In genomic region chr13:71864981-71865857, GRCh38 we compare ENCODE assay signal across 8 cellular contexts. TPM values are rescaled to one million over a fixed set of nuclear protein-coding genes. Genes with fewer than 3 reads are reported as not detected.
DNase-seq lines count a peak whose midpoint lies in the region; ATAC-seq, FAIRE-seq and TF ChIP-seq lines count a peak whose summit lies in the region.

No MANE protein-coding gene starts in this region.

- POLR2A ChIA-PET in HepG2 (lab: Yijun Ruan, JAX): no interaction called here

- H3K36me3 Mint-ChIP-seq in chondrocyte (ENCODE audit: low read depth): no peaks in the 10 kb centered on the region

- H3K27ac Mint-ChIP-seq in chondrocyte (ENCODE audit: unreplicated experiment): no peak overlapping the region

- 47% methylated on average over 44 of the region's 86 CpGs for WGBS in HepG2 (ENCODE audit: low lambda C conversion rate)

- no peak for FAIRE-seq in HepG2 (lab: Jason Lieb, UNC)

- H3K9me3 ChIP-seq in HepG2 (ENCODE audit: low read length) (no peaks in the 10 kb centered on the region), thoracic aorta (no peaks in the 10 kb centered on the region)

- no peak overlapping the region for H3K4me2 ChIP-seq in HepG2 (ENCODE audit: low read depth, low read length)

- TF ChIP-seq POLR2A in HepG2 (IDR thresholded peaks at IDR 0.05; ENCODE audit: insufficient read depth in 1 of 2, low read depth in 2 of 2, low read length in 2 of 2): no peak

- H2AFZ ChIP-seq in HepG2 (ENCODE audit: low read length): no peak overlapping the region

- no peak for TF ChIP-seq EP300 in HepG2 (IDR thresholded peaks at IDR 0.05; ENCODE audit: low read depth in 2 of 2, low read length in 2 of 2)
- TF ChIP-seq EP300 in HepG2 (CRISPR knock-in tag; IDR thresholded peaks at IDR 0.05; ENCODE audit: borderline replicate concordance): no peak

- H3K9me3 Mint-ChIP-seq in chondrocyte (ENCODE audit: low read depth): no peaks in the 10 kb centered on the region

- peak; percentile 20 for ATAC-seq in HepG2
- ATAC-seq in thoracic aorta (ENCODE audit: insufficient number of reproducible peaks, low FRiP score, low read depth): no peak

- H3K36me3 ChIP-seq in HepG2 (replicated peaks in 1 of 2; ENCODE audit: control insufficient read depth in 1 of 2, insufficient read depth in 2 of 2, low read length in 2 of 2) (no peaks in the 10 kb centered on the region), thoracic aorta (no peaks in the 10 kb centered on the region)

- peak overlapping the region; percentile 88 for H3K4me3 Mint-ChIP-seq in chondrocyte (ENCODE audit: unreplicated experiment)

- intact Hi-C loops in HepG2 (cut with micrococcal nuclease; ENCODE audit: unreplicated experiment): no loop called here

- no peaks in the 10 kb centered on the region for H4K20me1 ChIP-seq in HepG2 (ENCODE audit: insufficient read depth, low read length)

- H3K4me1 Mint-ChIP-seq in chondrocyte (ENCODE audit: low read depth): peaks cover 27% of the 10 kb centered on the region

- no peak overlapping the region for H3K9ac ChIP-seq in HepG2 (ENCODE audit: insufficient read depth, low read depth, low read length)

- H3K79me2 ChIP-seq in HepG2 (ENCODE audit: insufficient read depth, low read length): no peaks in the 10 kb centered on the region

- in situ Hi-C loops in GM13977 (cut with MboI; ENCODE audit: low pct_unique_long_range_greater_than_20kb, low sequenced_read_pairs, unreplicated experiment): no loop called here
- in situ Hi-C loops in HepG2 (cut with HindIII; ENCODE audit: extremely low pct_ligation_motif_present, low pct_unique_long_range_greater_than_20kb): no loop called here

- TF ChIP-seq RAD21 in HepG2 (CRISPR knock-in tag; IDR thresholded peaks at IDR 0.05): no peak

- TF ChIP-seq CTCF in GM13977 (IDR thresholded peaks at IDR 0.05; ENCODE audit: extremely low read depth, insufficient read depth, missing control alignments) (no peak), chondrocyte (IDR thresholded peaks at IDR 0.05) (no peak), HepG2 (CRISPR knock-in tag; IDR thresholded peaks at IDR 0.05) (no peak), thoracic aorta (IDR thresholded peaks at IDR 0.05) (no peak)

- no TSS peak for BruUV-seq in HepG2 (replicated peaks; lab: Mats Ljungman, UMichigan)

- H3K27me3 ChIP-seq in HepG2 (ENCODE audit: control insufficient read depth in 1 of 2, insufficient read depth in 2 of 2, low read length in 2 of 2) (peaks cover 7 to 31% of the 10 kb centered on the region in 2 experiments), thoracic aorta (replicated peaks; ENCODE audit: insufficient read depth) (no peaks in the 10 kb centered on the region)

- H3K4me1 ChIP-seq in HepG2 (ENCODE audit: insufficient read depth, low read length): 0 out of 2 replicates have a peak, but pooled peaks cover 4% of the 10 kb centered on the region
- H3K4me1 ChIP-seq in thoracic aorta (ENCODE audit: control insufficient read depth in 1 of 2, low read depth in 2 of 2): peaks cover 12 to 23% of the 10 kb centered on the region in 2 donors

- peaks cover 53% of the 10 kb centered on the region for H3K27me3 Mint-ChIP-seq in chondrocyte (ENCODE audit: low read depth)

- H3K4me3 ChIP-seq in HepG2 (replicated peaks in 1 of 3; ENCODE audit: insufficient read depth in 1 of 3, low read depth in 2 of 3, low read length in 3 of 3): no peak overlapping the region
- peak overlapping the region; percentile 69 for H3K4me3 ChIP-seq in thoracic aorta

- DNase-seq in GM13977 (ENCODE audit: low spot score) (peak; percentile 14), NCI-H526 (lab: John Stamatoyannopoulos, UW) (peak; percentile 27 to 70), chondrocyte (ENCODE audit: low spot score) (peak; percentile 88), HepG2 (ENCODE audit: low spot score) (no peak), thoracic aorta (ENCODE audit: low spot score) (no peak), inferior parietal cortex (ENCODE audit: extremely low spot score) (no peak), dedifferentiated amniotic fluid mesenchymal stem cell (ENCODE audit: extremely low spot score) (no peak), SKM-1 treated with dmso at 0.1 percent for 144 hours (lab: John Stamatoyannopoulos, UW; ENCODE audit: unreplicated experiment) (no peak)

- CTCF ChIA-PET in HepG2 (lab: Yijun Ruan, JAX; ENCODE audit: low intra/inter-chr PET ratio, low total read pairs): no interaction called here

- H3K27ac ChIP-seq in HepG2 (ENCODE audit: extremely low read length, insufficient read depth, low read length): no peak overlapping the region
- H3K27ac ChIP-seq in thoracic aorta: no peak overlapping the region

TF ChIP-seq in HepG2, 621 proteins besides CTCF, POLR2A, EP300 and RAD21:
- TF ChIP-seq ZNF121 (CRISPR knock-in tag; IDR thresholded peaks at IDR 0.05): no peak
- no peak for TF ChIP-seq ZNF24 (IDR thresholded peaks at IDR 0.05)
- TF ChIP-seq MEIS2 (CRISPR knock-in tag; IDR thresholded peaks at IDR 0.05): no peak
- TF ChIP-seq SP1 (IDR thresholded peaks at IDR 0.05): no peak
- TF ChIP-seq SP1 (CRISPR knock-in tag; IDR thresholded peaks at IDR 0.05): no peak
- TF ChIP-seq LBX2 (CRISPR knock-in tag; IDR thresholded peaks at IDR 0.05; ENCODE audit: borderline replicate concordance): no peak

RNA-seq across cellular contexts. Expression of gene DACH1, which starts 1.8 kb away (rescaled TPM):
- total RNA-seq in chondrocyte (0.72 to 2.6 TPM (median 0.82 TPM) in 3 replicates), HepG2 (2016; rRNA removed; fragmentation: Illumina TruSeq; extraction: Trizol) (not detected in 2 replicates), thoracic aorta (1 to 10 TPM in 1 of 2 donors, under 1 TPM in 1; 0.14 to 1.3 TPM)
- total RNA-seq in HepG2 (2016; cell fraction: cytosol; rRNA removed; fragmentation: Illumina TruSeq; extraction: Trizol; ENCODE audit: low read depth): not detected in 2 replicates
- not detected in 2 replicates for total RNA-seq in HepG2 (2016; cell fraction: insoluble cytoplasmic fraction; rRNA removed; fragmentation: Illumina TruSeq; extraction: Trizol)
- total RNA-seq in HepG2 (2016; cell fraction: membrane; rRNA removed; fragmentation: Illumina TruSeq; extraction: Trizol): not detected in 2 replicates
- total RNA-seq in HepG2 (2016; cell fraction: nucleus; rRNA removed; fragmentation: Illumina TruSeq; extraction: Trizol): not detected in 2 replicates
- polyA plus RNA-seq in HepG2 (2011; rRNA removed): not detected in 2 replicates
- not detected in 2 replicates for polyA plus RNA-seq in HepG2 (2011; cell fraction: cytosol; rRNA removed)
- polyA plus RNA-seq in HepG2 (2011; cell fraction: nucleus; rRNA removed): not detected in 2 replicates
- polyA plus RNA-seq in HepG2 (2012): not detected in 2 replicates
- not detected in 2 replicates for polyA plus RNA-seq in HepG2 (2016; cell fraction: cytosol; fragmentation: Illumina TruSeq; extraction: Trizol; ENCODE audit: low read depth)
- not detected in 2 replicates for polyA plus RNA-seq in HepG2 (2016; cell fraction: insoluble cytoplasmic fraction; fragmentation: Illumina TruSeq; extraction: Trizol; ENCODE audit: low read depth)
- not detected in 2 replicates for polyA plus RNA-seq in HepG2 (2016; cell fraction: membrane; fragmentation: Illumina TruSeq; extraction: Trizol; ENCODE audit: low read depth)
- not detected in 2 replicates for polyA plus RNA-seq in HepG2 (2016; cell fraction: nucleus; fragmentation: Illumina TruSeq; extraction: Trizol; ENCODE audit: insufficient read depth, low read depth)
- not detected in 2 replicates for polyA minus RNA-seq in HepG2 (2011; rRNA and poly(A)+ RNA removed; ENCODE audit: low replicate concordance)
- not detected in 2 replicates for polyA minus RNA-seq in HepG2 (2011; cell fraction: cytosol; rRNA and poly(A)+ RNA removed)
- not detected in 2 replicates for polyA minus RNA-seq in HepG2 (2011; cell fraction: nucleus; rRNA and poly(A)+ RNA removed)

Comparison
In these comparisons a context has a peak if more than half of its experiments do, and no peak if none do; other contexts are left out.
1. DNase-seq: peak in GM13977 (single experiment), NCI-H526 (2 of 2) and chondrocyte (single experiment); none in HepG2 (single experiment), thoracic aorta (single experiment), inferior parietal cortex (single experiment), dedifferentiated amniotic fluid mesenchymal stem cell (single experiment) and SKM-1 treated with dmso at 0.1 percent for 144 hours (single experiment).